Comparison of ENCODE assay signal across 16 cellular contexts in genomic region chr7:98206451-98207330, GRCh38.
"Had no signal": no experiment of that assay in that cellular context is flagged by ENCODE, and none has a peak within 500 bp of the region (broad histone marks: within the 10 kb centered on the region; RNA-seq: fewer than 3 reads in every experiment).

No MANE protein-coding gene starts in this region.

- H3K9ac ChIP-seq: parathyroid adenoma had no signal

- H3K4me1 ChIP-seq: parathyroid adenoma had no signal

- H3K27me3 ChIP-seq: vagina had no signal

- DNase-seq: activated naive CD8-positive, alpha-beta T cell treated with anti-CD3 and anti-CD28 coated beads for 36 hours; anterior cingulate cortex; cerebellar nuclear complex; dermis blood vessel endothelial cell; erythroblast; gastrocnemius medialis; left colon; midbrain; stimulated activated CD4-positive, alpha-beta T cell treated with anti-CD3 and anti-CD28 coated beads, Interleukin-12 subunit alpha, Interleukin-12 subunit beta, amount 100 ng/mL, for 4 hours; stimulated activated CD4-positive, alpha-beta T cell treated with anti-CD3 and anti-CD28 coated beads, Interleukin-2, amount 100 ng/mL, for 24 hours; SW 1271 had no signal

- H3K4me3 ChIP-seq: gastrocnemius medialis, heart left ventricle, lung, stomach, vagina had no signal

- H3K27ac ChIP-seq: gastrocnemius medialis, heart left ventricle, parathyroid adenoma, stomach, vagina had no signal

- H2AFZ ChIP-seq: parathyroid adenoma had no signal

- H3K9me3 ChIP-seq: gastrocnemius medialis, heart left ventricle, stomach, vagina had no signal
